In genomic region chr4:147969573-147969972, GRCh38 we compare ENCODE assay signal across 15 cellular contexts.
A peak's percentile ranks its signal among the peaks of the same experiment; 100 is the strongest.
DNase-seq lines count a peak whose midpoint lies in the region; ATAC-seq and FAIRE-seq lines count a peak whose summit lies in the region.
"Had no signal": no experiment of that assay in that cellular context is flagged by ENCODE, and none has a peak within 500 bp of the region (broad histone marks: within the 10 kb centered on the region; RNA-seq: fewer than 3 reads in every experiment).

No MANE protein-coding gene starts in this region.

- FAIRE-seq in GM18507 (lab: Jason Lieb, UNC), result peak; percentile 86
- FAIRE-seq: astrocyte, K562 had no signal

- H3K27ac ChIP-seq in mesodermal cell (ENCODE audit: low read depth, low read length, severe bottlenecking), result peak overlapping the region; percentile 77

- no peaks in the 10 kb centered on the region for H3K9me3 ChIP-seq in mesodermal cell (ENCODE audit: control insufficient read depth, low read length)

- no peak for DNase-seq in GM18507 (ENCODE audit: extremely low spot score, insufficient read length, low read depth)
- DNase-seq in DMS153 treated with DMSO at 0.1 percent for 48 hours (lab: John Stamatoyannopoulos, UW; ENCODE audit: unreplicated experiment), result no peak
- DNase-seq in inferior parietal cortex (ENCODE audit: extremely low spot score), result no peak
- DNase-seq in stimulated activated naive CD4-positive, alpha-beta T cell treated with Interleukin-2 at 50 U/mL for 16 hours (lab: John Stamatoyannopoulos, UW), result no peak
- DNase-seq in NCI-H1694 treated with DMSO at 0.1 percent for 48 hours (lab: John Stamatoyannopoulos, UW), result no peak
- DNase-seq: activated T-cell treated with anti-CD3 and anti-CD28 coated beads, Interleukin-2, amount 50 U/mL, for 72 hours; DMS153; glutamatergic neuron; NCI-H187 had no signal

- ATAC-seq in GM21717 (IDR thresholded peaks at IDR 0.05; ENCODE audit: unreplicated experiment) (peak; percentile 85), HG03432 (IDR thresholded peaks at IDR 0.05; ENCODE audit: unreplicated experiment) (peak; percentile 74)
- ATAC-seq: activated T-cell treated with anti-CD3 and anti-CD28 coated beads, Interleukin-2, amount 50 U/mL, for 72 hours; K562; left lobe of liver had no signal

- WGBS in mesodermal cell (ENCODE audit: insufficient coverage in 2 of 2), 2 experiments, result 88 to 96% methylated on average over 5 to 7 of the region's 7 CpGs

- peaks cover 14% of the 10 kb centered on the region for H3K36me3 ChIP-seq in mesodermal cell (ENCODE audit: control insufficient read depth, insufficient read depth, low read length)

- peaks cover 9% of the 10 kb centered on the region for H3K4me1 ChIP-seq in mesodermal cell (ENCODE audit: control insufficient read depth, insufficient read depth, low read length, poor library complexity, severe bottlenecking)

- H3K4me3 ChIP-seq in mesodermal cell (ENCODE audit: extremely low read depth, insufficient read depth, low read length, poor library complexity, severe bottlenecking), result no peak overlapping the region
- H3K4me3 ChIP-seq: K562 had no signal
